Comparison of ENCODE assay signal across 20 cellular contexts in the genomic region with DNA sequence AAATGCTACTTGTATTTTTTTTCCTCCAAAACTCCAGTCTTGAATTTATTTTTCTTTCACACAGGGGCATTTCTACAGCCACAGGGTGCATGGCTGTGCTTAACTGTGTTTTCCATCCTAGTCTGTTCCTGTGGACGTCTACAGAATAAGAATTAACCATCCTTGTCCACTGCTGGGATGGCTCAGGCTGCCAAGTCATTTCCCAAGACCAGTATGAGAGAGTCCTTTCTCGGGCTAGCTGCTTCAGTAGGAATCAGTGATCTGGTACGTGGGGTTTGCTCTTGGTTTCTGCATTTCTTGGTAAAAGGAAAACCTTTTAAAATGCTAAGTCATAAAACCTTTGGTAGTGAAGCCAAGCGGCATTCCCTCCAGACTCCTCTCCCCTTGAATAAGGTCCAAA. TPM values are rescaled to one million over a fixed set of nuclear protein-coding genes. Genes with fewer than 3 reads are reported as not detected.
DNase-seq lines count a peak whose midpoint lies in the region; ATAC-seq and TF ChIP-seq lines count a peak whose summit lies in the region.
"Had no signal": no experiment of that assay in that cellular context is flagged by ENCODE, and none has a peak within 500 bp of the region (broad histone marks: within the 10 kb centered on the region; RNA-seq: fewer than 3 reads in every experiment).

No MANE protein-coding gene starts in this region.

- no peaks in the 10 kb centered on the region for H3K4me1 ChIP-seq in heart left ventricle
- H3K4me1 ChIP-seq in thyroid gland = peaks cover 7 to 8% of the 10 kb centered on the region in 2 donors

- H3K36me3 Mint-ChIP-seq in activated CD4-positive, alpha-beta memory T cell treated with anti-CD3 and anti-CD28 coated beads, Interleukin-2, amount 10 ng/mL, durations not matched to agents 7 days and 5 days (ENCODE audit: low read depth) = no peaks in the 10 kb centered on the region
- H3K36me3 Mint-ChIP-seq: CD8-positive, alpha-beta T cell had no signal

- H3K27me3 Mint-ChIP-seq in activated CD4-positive, alpha-beta memory T cell treated with anti-CD3 and anti-CD28 coated beads, Interleukin-2, amount 10 ng/mL, durations not matched to agents 7 days and 5 days = no peaks in the 10 kb centered on the region

- H3K27ac ChIP-seq in heart left ventricle (no peak overlapping the region), coronary artery (no peak overlapping the region), thyroid gland (no peak overlapping the region)
- H3K27ac ChIP-seq: BLaER1, KMS-11, PC-9 had no signal

- H3K4me3 ChIP-seq in heart left ventricle (no peak overlapping the region), coronary artery (no peak overlapping the region), thyroid gland (replicated peaks in 1 of 3) (no peak overlapping the region)
- H3K4me3 ChIP-seq: BLaER1, PC-9 had no signal

- H3K27ac Mint-ChIP-seq in activated CD4-positive, alpha-beta memory T cell treated with anti-CD3 and anti-CD28 coated beads, Interleukin-2, amount 10 ng/mL, durations not matched to agents 7 days and 5 days = no peak overlapping the region
- H3K27ac Mint-ChIP-seq: CD8-positive, alpha-beta T cell had no signal

- TF ChIP-seq CTCF in heart left ventricle (IDR thresholded peaks at IDR 0.05) = no peak
- TF ChIP-seq CTCF in coronary artery (IDR thresholded peaks at IDR 0.05) = no peak
- TF ChIP-seq CTCF in thyroid gland (IDR thresholded peaks at IDR 0.05) = no peak

- H3K9me3 ChIP-seq in heart left ventricle (no peaks in the 10 kb centered on the region), thyroid gland (no peaks in the 10 kb centered on the region)
- H3K9me3 ChIP-seq: BLaER1 had no signal

- H3K4me1 Mint-ChIP-seq in activated CD4-positive, alpha-beta memory T cell treated with anti-CD3 and anti-CD28 coated beads, Interleukin-2, amount 10 ng/mL, durations not matched to agents 7 days and 5 days = peaks cover 6% of the 10 kb centered on the region

- POLR2A ChIA-PET in activated CD4-positive, alpha-beta memory T cell treated with anti-CD3 and anti-CD28 coated beads, Interleukin-2, amount 10 ng/mL, durations not matched to agents 7 days and 5 days (lab: Charles Lee) = no interaction called here

- no peak overlapping the region for H3K4me3 Mint-ChIP-seq in activated CD4-positive, alpha-beta memory T cell treated with anti-CD3 and anti-CD28 coated beads, Interleukin-2, amount 10 ng/mL, durations not matched to agents 7 days and 5 days
- H3K4me3 Mint-ChIP-seq: CD8-positive, alpha-beta T cell had no signal

- H3K36me3 ChIP-seq in heart left ventricle (no peaks in the 10 kb centered on the region), thyroid gland (no peaks in the 10 kb centered on the region)
- H3K36me3 ChIP-seq: BLaER1 had no signal

- DNase-seq in cardiac septum (ENCODE audit: low spot score) (peak; percentile 22), heart left ventricle (no peak), coronary artery (ENCODE audit: low spot score) (peak; percentile 24), midbrain (lab: John Stamatoyannopoulos, UW) (peak; percentile 65), thyroid gland (peak; percentile 69 to 73), HUDEP-2 (lab: John Stamatoyannopoulos, UW; ENCODE audit: unreplicated experiment in 76 of 76) (no peak), GM03348 (ENCODE audit: low spot score) (no peak)
- DNase-seq in activated CD4-positive, alpha-beta memory T cell treated with anti-CD3 and anti-CD28 coated beads, Interleukin-2, amount 10 ng/mL, durations not matched to agents 7 days and 5 days = no peak
- DNase-seq: 8988T; CD8-positive, alpha-beta T cell; DMS79 treated with DMSO at 0.1 percent for 48 hours; GOT3; NCI-H1048; NCI-H146; NCI-H2081; NCI-H510A; NCI-H774; PC-9 had no signal

- H3K9me3 Mint-ChIP-seq in activated CD4-positive, alpha-beta memory T cell treated with anti-CD3 and anti-CD28 coated beads, Interleukin-2, amount 10 ng/mL, durations not matched to agents 7 days and 5 days = no peaks in the 10 kb centered on the region
- H3K9me3 Mint-ChIP-seq: CD8-positive, alpha-beta T cell had no signal

- intact Hi-C loops in cardiac septum (cut with DNase I) = no loop called here
- intact Hi-C loops in heart left ventricle (cut with DNase I) = no loop called here
- intact Hi-C loops in thyroid gland (cut with DNase I) = no loop called here

- WGBS in heart left ventricle, 4 donors = 78 to 87% (median 83%) methylated on average over 4 of the region's 4 CpGs
- WGBS in thyroid gland, 2 donors = 48 to 64% methylated on average over 4 of the region's 4 CpGs

- TF ChIP-seq POLR2A in heart left ventricle (IDR thresholded peaks at IDR 0.05) (no peak), thyroid gland (IDR thresholded peaks at IDR 0.05) (no peak)

- ATAC-seq in heart left ventricle = no peak
- ATAC-seq: CD8-positive, alpha-beta T cell had no signal

- H3K27me3 ChIP-seq in heart left ventricle = no peaks in the 10 kb centered on the region
- no peaks in the 10 kb centered on the region for H3K27me3 ChIP-seq in thyroid gland
- H3K27me3 ChIP-seq: BLaER1 had no signal

- CTCF ChIA-PET in activated CD4-positive, alpha-beta memory T cell treated with anti-CD3 and anti-CD28 coated beads, Interleukin-2, amount 10 ng/mL, durations not matched to agents 7 days and 5 days (lab: Charles Lee) = interaction anchor here (0.7 to 2.2 kb wide), 4 partner anchors 106 to 543 kb away, joined by 4 to 6 read pairs (median 5); no protein-coding TSS in a partner anchor

RNA-seq across cellular contexts. Expression of a gene that starts 29.8 kb away (rescaled TPM):
- 0.92 TPM for total RNA-seq in cardiac septum
- total RNA-seq in heart left ventricle = 10 to 100 TPM in 2 of 9 donors, 1 to 10 TPM in 6, under 1 TPM in 1; 0.99 to 13.2 (median 5.8) TPM
- polyA plus RNA-seq in heart left ventricle = 1 to 10 TPM in 1 of 2 donors, under 1 TPM in 1; 0.69 to 1.6 TPM
- total RNA-seq in thyroid gland = 10 to 100 TPM in 2 of 4 donors, 1 to 10 TPM in 2; 4.7 to 26.9 (median 11.1) TPM
- total RNA-seq in activated CD4-positive, alpha-beta memory T cell treated with anti-CD3 and anti-CD28 coated beads, Interleukin-2, amount 10 ng/mL, durations not matched to agents 7 days and 5 days = 1 to 10 TPM; 9.0 to 9.1 TPM
- total RNA-seq: CD8-positive, alpha-beta T cell; PC-9 had no signal

RNA-seq across cellular contexts. Expression of a gene that starts 29.9 kb away (rescaled TPM):
- total RNA-seq in cardiac septum (0.08 TPM), heart left ventricle (1 to 10 TPM in 2 of 9 donors, under 1 TPM in 6, not detected in 1; 0.09 to 1.5 (median 0.61) TPM), thyroid gland (1 to 10 TPM in 2 of 4 donors, under 1 TPM in 2; 0.71 to 2.5 (median 1.6) TPM)
- under 1 TPM; 0.17 to 0.80 TPM for polyA plus RNA-seq in heart left ventricle
- total RNA-seq in activated CD4-positive, alpha-beta memory T cell treated with anti-CD3 and anti-CD28 coated beads, Interleukin-2, amount 10 ng/mL, durations not matched to agents 7 days and 5 days = 10 to 100 TPM; 60.7 to 62.4 TPM
- total RNA-seq: CD8-positive, alpha-beta T cell; PC-9 had no signal

Comparison
In these comparisons a context has a peak if more than half of its experiments do, and no peak if none do; other contexts are left out.
1. DNase-seq: peak in cardiac septum (single experiment), coronary artery (single experiment), midbrain (single experiment) and thyroid gland (2 of 2); none in heart left ventricle (0 of 5), HUDEP-2 (0 of 76), GM03348 (single experiment) and activated CD4-positive, alpha-beta memory T cell treated with anti-CD3 and anti-CD28 coated beads, Interleukin-2, amount 10 ng/mL, durations not matched to agents 7 days and 5 days (single experiment).
2. RNA of a gene that starts 29.9 kb away (total RNA-seq): 60.7 to 62.4 TPM in activated CD4-positive, alpha-beta memory T cell treated with anti-CD3 and anti-CD28 coated beads, Interleukin-2, amount 10 ng/mL, durations not matched to agents 7 days and 5 days; 0.71 to 2.5 TPM in thyroid gland, 0.09 to 1.5 TPM in heart left ventricle and 0.08 TPM in cardiac septum (single experiment); every median in the first group is over 10 times any median in the second.